ENCODE assay signal across 31 cellular contexts in the genomic region with DNA sequence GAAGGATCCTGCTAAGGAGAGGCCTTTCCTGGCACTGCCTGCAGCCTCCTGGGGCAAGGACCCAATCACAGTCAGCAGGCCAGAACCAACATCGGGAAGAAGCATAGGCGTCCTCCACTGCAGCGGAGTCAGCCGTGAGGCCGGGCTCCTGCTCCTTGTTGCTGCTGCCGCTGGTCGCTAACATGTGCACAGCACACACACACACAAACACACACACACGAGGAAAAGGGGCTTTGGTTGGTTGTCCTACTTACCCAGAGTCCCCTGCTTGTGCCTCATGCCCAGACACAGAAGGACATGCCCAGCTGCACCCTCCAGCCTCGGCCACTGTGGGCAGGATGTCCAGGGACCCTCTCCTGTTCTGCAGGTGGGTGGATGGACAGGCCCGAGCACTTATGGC.
"Had no signal": no experiment of that assay in that cellular context is flagged by ENCODE, and none has a peak within 500 bp of the region (broad histone marks: within the 10 kb centered on the region; RNA-seq: fewer than 3 reads in every experiment).

No MANE protein-coding gene starts in this region.

- H3K27me3 ChIP-seq: adrenal gland, body of pancreas, colonic mucosa, esophagus squamous epithelium, gastroesophageal sphincter had no signal

- FAIRE-seq: endometrium, endothelial cell of umbilical vein had no signal

- H3K27ac ChIP-seq: adrenal gland, body of pancreas, colonic mucosa, epithelial cell of prostate, esophagus squamous epithelium, gastroesophageal sphincter, WERI-Rb-1 had no signal

- DNase-seq: activated B cell treated with CpG ODN at 0.5 μM for 24 hours; activated CD4-positive, alpha-beta T cell treated with anti-CD3 and anti-CD28 coated beads for 48 hours; activated CD4-positive, alpha-beta T cell treated with anti-CD3 and anti-CD28 coated beads, Interleukin-2, amount 50 U/mL, for 1 hour; activated CD4-positive, alpha-beta T cell treated with anti-CD3 and anti-CD28 coated beads, Interleukin-2, amount 50 U/mL, for 48 hours; activated CD8-positive, alpha-beta memory T cell treated with anti-CD3 and anti-CD28 coated beads, Interleukin-2, amount 10 ng/mL, durations not matched to agents 7 days and 5 days; activated CD8-positive, alpha-beta memory T cell treated with anti-CD3 and anti-CD28 coated beads, Interleukin-2, amount 50 U/mL, for 4 hours; activated CD8-positive, alpha-beta T cell treated with anti-CD3 and anti-CD28 coated beads for 36 hours; activated effector memory CD4-positive, alpha-beta T cell treated with anti-CD3 and anti-CD28 coated beads, Interleukin-2, amount 50 U/mL, for 16 hours; activated naive CD4-positive, alpha-beta T cell treated with anti-CD3 and anti-CD28 coated beads for 36 hours; activated naive CD8-positive, alpha-beta T cell treated with anti-CD3 and anti-CD28 coated beads for 36 hours; activated naive CD8-positive, alpha-beta T cell treated with anti-CD3 and anti-CD28 coated beads, Interleukin-2, amount 50 U/mL, for 24 hours; activated T-cell treated with anti-CD3 and anti-CD28 coated beads, Interleukin-2, amount 50 U/mL, for 1 hour; activated T-cell treated with anti-CD3 and anti-CD28 coated beads, Interleukin-2, amount 50 U/mL, for 48 hours; adrenal gland; amygdala; aorta; body of pancreas; central memory CD4-positive, alpha-beta T cell; cerebellar nuclear complex; colonic mucosa; effector CD8-positive, alpha-beta T cell; esophagus squamous epithelium; T-helper 1 cell; T-helper 17 cell; T1000; WERI-Rb-1 had no signal

- H3K4me3 ChIP-seq: adrenal gland, body of pancreas, colonic mucosa, esophagus squamous epithelium, gastroesophageal sphincter had no signal

- H3K36me3 ChIP-seq: adrenal gland, colonic mucosa, esophagus squamous epithelium, gastroesophageal sphincter, WERI-Rb-1 had no signal

- H3K9me3 ChIP-seq: adrenal gland, body of pancreas, colonic mucosa, esophagus squamous epithelium, gastroesophageal sphincter had no signal

- H3K4me1 ChIP-seq: adrenal gland, colonic mucosa had no signal

- ATAC-seq: activated CD4-positive, CD25-positive, alpha-beta regulatory T cell treated with anti-CD3 and anti-CD28 coated beads, Interleukin-2, amount 50 U/mL, for 24 hours; activated CD8-positive, alpha-beta memory T cell treated with anti-CD3 and anti-CD28 coated beads, Interleukin-2, amount 10 ng/mL, durations not matched to agents 7 days and 5 days; activated CD8-positive, alpha-beta T cell treated with anti-CD3 and anti-CD28 coated beads for 36 hours; activated naive CD8-positive, alpha-beta T cell treated with anti-CD3 and anti-CD28 coated beads, Interleukin-2, amount 50 U/mL, for 24 hours; body of pancreas; gastroesophageal sphincter; T-helper 17 cell had no signal
